9 cellular contexts compared by ENCODE assay signal in genomic region chr5:151671979-151672378, GRCh38. TPM values are rescaled to one million over a fixed set of nuclear protein-coding genes. Genes with fewer than 3 reads are reported as not detected.
DNase-seq lines count a peak whose midpoint lies in the region; ATAC-seq and TF ChIP-seq lines count a peak whose summit lies in the region.
"Had no signal": no experiment of that assay in that cellular context is flagged by ENCODE, and none has a peak within 500 bp of the region (broad histone marks: within the 10 kb centered on the region; RNA-seq: fewer than 3 reads in every experiment).

No MANE protein-coding gene starts in this region.

- intact Hi-C loops in esophagus squamous epithelium (cut with DNase I): no loop called here

- H3K4me3 ChIP-seq in SJSA1: no peak overlapping the region
- H3K4me3 ChIP-seq in esophagus squamous epithelium: no peak overlapping the region
- no peak overlapping the region for H3K4me3 ChIP-seq in mesodermal cell (ENCODE audit: extremely low read depth, insufficient read depth, low read length, poor library complexity, severe bottlenecking)
- H3K4me3 ChIP-seq in tibial nerve: no peak overlapping the region

- H3K36me3 ChIP-seq in SJSA1 (peaks cover 100% of the 10 kb centered on the region), esophagus squamous epithelium (peaks cover 0 to 68% (median 18%) of the 10 kb centered on the region in 3 donors), mesodermal cell (ENCODE audit: control insufficient read depth, insufficient read depth, low read length) (peaks cover 97% of the 10 kb centered on the region), tibial nerve (peaks cover 0 to 84% (median 12%) of the 10 kb centered on the region in 3 donors)

- TF ChIP-seq EP300 in tibial nerve (IDR thresholded peaks at IDR 0.05): peak in 1 of 2 donors; percentile 41

- no peaks in the 10 kb centered on the region for H3K9me3 Mint-ChIP-seq in activated CD8-positive, alpha-beta memory T cell treated with anti-CD3 and anti-CD28 coated beads, Interleukin-2, amount 10 ng/mL, durations not matched to agents 7 days and 5 days (ENCODE audit: low read depth)

- H3K4me1 ChIP-seq in SJSA1 (replicated peaks): peaks cover 70% of the 10 kb centered on the region
- peaks cover 6 to 84% (median 48%) of the 10 kb centered on the region in 3 donors for H3K4me1 ChIP-seq in esophagus squamous epithelium
- peaks cover 64% of the 10 kb centered on the region for H3K4me1 ChIP-seq in mesodermal cell (ENCODE audit: control insufficient read depth, insufficient read depth, low read length, poor library complexity, severe bottlenecking)
- H3K4me1 ChIP-seq in tibial nerve: peaks cover 4 to 97% (median 62%) of the 10 kb centered on the region in 4 donors

- no peak overlapping the region for H3K27ac Mint-ChIP-seq in activated CD8-positive, alpha-beta memory T cell treated with anti-CD3 and anti-CD28 coated beads, Interleukin-2, amount 10 ng/mL, durations not matched to agents 7 days and 5 days

- TF ChIP-seq POLR2A in esophagus squamous epithelium (IDR thresholded peaks at IDR 0.05) (no peak), tibial nerve (IDR thresholded peaks at IDR 0.05) (no peak)

- CTCF ChIA-PET in activated CD8-positive, alpha-beta memory T cell treated with anti-CD3 and anti-CD28 coated beads, Interleukin-2, amount 10 ng/mL, durations not matched to agents 7 days and 5 days (lab: Charles Lee): interaction anchor here (1.2 to 1.7 kb wide), 5 partner anchors 8 to 68 kb away, joined by 3 to 5 read pairs (median 4); no protein-coding TSS in a partner anchor

- peak overlapping the region; percentile 89 for H3K27ac ChIP-seq in SJSA1
- peak overlapping the region; percentile 43 to 85 (median 83) for H3K27ac ChIP-seq in esophagus squamous epithelium
- peak overlapping the region; percentile 89 for H3K27ac ChIP-seq in mesodermal cell (ENCODE audit: low read depth, low read length, severe bottlenecking)
- peak overlapping the region; percentile 63 to 95 (median 78) for H3K27ac ChIP-seq in tibial nerve

- 46 to 74% methylated on average over 5 of the region's 5 CpGs for WGBS in esophagus squamous epithelium, 2 donors
- WGBS in mesodermal cell (ENCODE audit: insufficient coverage in 2 of 2), 2 experiments: 85 to 100% methylated on average over 1 to 5 of the region's 5 CpGs
- 29 to 46% methylated on average over 5 of the region's 5 CpGs for WGBS in tibial nerve, 2 donors

- no peaks in the 10 kb centered on the region for H3K36me3 Mint-ChIP-seq in activated CD8-positive, alpha-beta memory T cell treated with anti-CD3 and anti-CD28 coated beads, Interleukin-2, amount 10 ng/mL, durations not matched to agents 7 days and 5 days

- H3K9me3 ChIP-seq in SJSA1 (replicated peaks): no peaks in the 10 kb centered on the region
- no peaks in the 10 kb centered on the region for H3K9me3 ChIP-seq in esophagus squamous epithelium
- H3K9me3 ChIP-seq in mesodermal cell (ENCODE audit: control insufficient read depth, low read length): no peaks in the 10 kb centered on the region
- H3K9me3 ChIP-seq in tibial nerve: no peaks in the 10 kb centered on the region

- peaks cover 7% of the 10 kb centered on the region for H3K27me3 Mint-ChIP-seq in activated CD8-positive, alpha-beta memory T cell treated with anti-CD3 and anti-CD28 coated beads, Interleukin-2, amount 10 ng/mL, durations not matched to agents 7 days and 5 days

- no peak for TF ChIP-seq CTCF in esophagus squamous epithelium (IDR thresholded peaks at IDR 0.05)
- no peak for TF ChIP-seq CTCF in tibial nerve (IDR thresholded peaks at IDR 0.05)

- peak; percentile 91 to 95 for DNase-seq in SJSA1 (ENCODE audit: low read depth in 1 of 2, low spot score in 2 of 2)
- DNase-seq in esophagus squamous epithelium (lab: John Stamatoyannopoulos, UW): no peak
- no peak for DNase-seq in tibial nerve (ENCODE audit: low spot score in 2 of 2)
- no peak for DNase-seq in NCI-H446 (lab: John Stamatoyannopoulos, UW)
- no peak for DNase-seq in NCI-H146 (lab: John Stamatoyannopoulos, UW)
- DNase-seq in activated CD8-positive, alpha-beta memory T cell treated with anti-CD3 and anti-CD28 coated beads, Interleukin-2, amount 10 ng/mL, durations not matched to agents 7 days and 5 days: no peak
- no peak for DNase-seq in activated T-cell treated with anti-CD3 and anti-CD28 coated beads, Interleukin-2, amount 50 U/mL, for 48 hours
- DNase-seq: DMS79 had no signal

- H3K27me3 ChIP-seq in SJSA1 (replicated peaks) (no peaks in the 10 kb centered on the region), esophagus squamous epithelium (no peaks in the 10 kb centered on the region), tibial nerve (no peaks in the 10 kb centered on the region)

- H3K4me1 Mint-ChIP-seq in activated CD8-positive, alpha-beta memory T cell treated with anti-CD3 and anti-CD28 coated beads, Interleukin-2, amount 10 ng/mL, durations not matched to agents 7 days and 5 days: peaks cover 3% of the 10 kb centered on the region

- no peak for ATAC-seq in activated CD8-positive, alpha-beta memory T cell treated with anti-CD3 and anti-CD28 coated beads, Interleukin-2, amount 10 ng/mL, durations not matched to agents 7 days and 5 days

- no peak overlapping the region for H3K4me3 Mint-ChIP-seq in activated CD8-positive, alpha-beta memory T cell treated with anti-CD3 and anti-CD28 coated beads, Interleukin-2, amount 10 ng/mL, durations not matched to agents 7 days and 5 days

RNA-seq across cellular contexts. Expression of gene SPARC, which starts 14.7 kb away (rescaled TPM):
- total RNA-seq in SJSA1 (2014; rRNA removed; shearing (Covaris generic)): 2,833 and 2,882 TPM in 2 replicates
- total RNA-seq in esophagus squamous epithelium (100 to 1,000 TPM in 1 of 4 donors, 10 to 100 TPM in 3; 14.9 to 164 (median 61.9) TPM), tibial nerve (1,000 to 10,000 TPM in 3 of 4 donors, 100 to 1,000 TPM in 1; 918 to 2,129 (median 1,501) TPM)
- polyA plus RNA-seq in mesodermal cell (2013, experiment 1 of 2): 2,112 TPM
- polyA plus RNA-seq in mesodermal cell (2013, experiment 2 of 2): 2,024 TPM
- under 1 TPM; 0.18 to 0.37 TPM for total RNA-seq in activated CD8-positive, alpha-beta memory T cell treated with anti-CD3 and anti-CD28 coated beads, Interleukin-2, amount 10 ng/mL, durations not matched to agents 7 days and 5 days

Comparison
In these comparisons a context has a peak if more than half of its experiments do, and no peak if none do; other contexts are left out.
1. DNase-seq: peak in SJSA1 (2 of 2); none in esophagus squamous epithelium (single experiment), tibial nerve (0 of 2), NCI-H446 (0 of 2), NCI-H146 (single experiment), activated CD8-positive, alpha-beta memory T cell treated with anti-CD3 and anti-CD28 coated beads, Interleukin-2, amount 10 ng/mL, durations not matched to agents 7 days and 5 days (single experiment) and activated T-cell treated with anti-CD3 and anti-CD28 coated beads, Interleukin-2, amount 50 U/mL, for 48 hours (0 of 2).
2. RNA of gene SPARC, which starts 14.7 kb away (total RNA-seq): 2,833 to 2,882 TPM in SJSA1, 918 to 2,129 TPM in tibial nerve and 14.9 to 164 TPM in esophagus squamous epithelium; 0.18 to 0.37 TPM in activated CD8-positive, alpha-beta memory T cell treated with anti-CD3 and anti-CD28 coated beads, Interleukin-2, amount 10 ng/mL, durations not matched to agents 7 days and 5 days; every median in the first group is over 10 times any median in the second.
3. Peak in every context shown above with its lines, with median percentiles within 50 percentile points of each other: H3K27ac ChIP-seq.